In genomic region chr18:58026395-58026794, GRCh38 we compare ENCODE assay signal across 18 cellular contexts.
"Had no signal": no experiment of that assay in that cellular context is flagged by ENCODE, and none has a peak within 500 bp of the region (broad histone marks: within the 10 kb centered on the region; RNA-seq: fewer than 3 reads in every experiment).

No MANE protein-coding gene starts in this region.

- FAIRE-seq: bronchial epithelial cell, endothelial cell of umbilical vein, kidney, urothelium cell line had no signal

- DNase-seq: activated CD4-positive, alpha-beta T cell treated with anti-CD3 and anti-CD28 coated beads for 36 hours; activated CD4-positive, alpha-beta T cell treated with anti-CD3 and anti-CD28 coated beads, Interleukin-2, amount 50 U/mL, for 48 hours; activated gamma-delta T cell treated with Interleukin-2 at 50 U/mL for 16 hours; activated T-cell treated with anti-CD3 and anti-CD28 coated beads for 4 hours; adrenal gland; effector CD8-positive, alpha-beta T cell; kidney; left ventricle myocardium inferior; psoas muscle; right cardiac atrium had no signal

- H3K27me3 ChIP-seq: adrenal gland, esophagus muscularis mucosa, tibial nerve had no signal

- ATAC-seq: activated naive CD4-positive, alpha-beta T cell treated with anti-CD3 and anti-CD28 coated beads, Interleukin-2, amount 50 U/mL, for 72 hours; psoas muscle; right cardiac atrium had no signal

- H3K9me3 Mint-ChIP-seq: activated naive CD4-positive, alpha-beta T cell treated with anti-CD3 and anti-CD28 coated beads, Interleukin-2, amount 50 U/mL, for 72 hours; activated T-helper 1 cell treated with anti-CD3 and anti-CD28 coated beads, Interleukin-12 subunit alpha, Interleukin-12 subunit beta, Interleukin-2, Interleukin-4 antibody, amounts not matched to agents 30 ng/mL and 10 ng/mL and 1 ng/mL, durations not matched to agents 14 hours and 24 hours and 36 hours; stimulated activated naive CD8-positive, alpha-beta T cell treated with anti-CD3 and anti-CD28 coated beads, Interleukin-15, Interleukin-2, amounts not matched to agents 100 ng/mL and 50 ng/mL, for 24 hours had no signal

- H3K4me1 ChIP-seq: adrenal gland, left ventricle myocardium inferior, psoas muscle had no signal

- H3K4me3 ChIP-seq: adrenal gland, esophagus muscularis mucosa, left ventricle myocardium inferior, psoas muscle, tibial nerve had no signal

- H3K27ac ChIP-seq: adrenal gland, esophagus muscularis mucosa, left ventricle myocardium inferior, psoas muscle, tibial nerve had no signal

- H3K27ac Mint-ChIP-seq: activated CD4-positive, alpha-beta T cell treated with anti-CD3 and anti-CD28 coated beads for 36 hours; activated naive CD4-positive, alpha-beta T cell treated with anti-CD3 and anti-CD28 coated beads, Interleukin-2, amount 50 U/mL, for 72 hours; activated T-helper 1 cell treated with anti-CD3 and anti-CD28 coated beads, Interleukin-12 subunit alpha, Interleukin-12 subunit beta, Interleukin-2, Interleukin-4 antibody, amounts not matched to agents 30 ng/mL and 10 ng/mL and 1 ng/mL, durations not matched to agents 14 hours and 24 hours and 36 hours; stimulated activated naive CD8-positive, alpha-beta T cell treated with anti-CD3 and anti-CD28 coated beads, Interleukin-15, Interleukin-2, amounts not matched to agents 100 ng/mL and 50 ng/mL, for 24 hours had no signal

- H3K36me3 Mint-ChIP-seq: activated naive CD4-positive, alpha-beta T cell treated with anti-CD3 and anti-CD28 coated beads, Interleukin-2, amount 50 U/mL, for 72 hours had no signal

- H3K36me3 ChIP-seq: adrenal gland, esophagus muscularis mucosa, left ventricle myocardium inferior, tibial nerve had no signal

- H3K4me3 Mint-ChIP-seq: activated CD4-positive, alpha-beta T cell treated with anti-CD3 and anti-CD28 coated beads for 36 hours; activated T-helper 1 cell treated with anti-CD3 and anti-CD28 coated beads, Interleukin-12 subunit alpha, Interleukin-12 subunit beta, Interleukin-2, Interleukin-4 antibody, amounts not matched to agents 30 ng/mL and 10 ng/mL and 1 ng/mL, durations not matched to agents 14 hours and 24 hours and 36 hours; stimulated activated naive CD8-positive, alpha-beta T cell treated with anti-CD3 and anti-CD28 coated beads, Interleukin-15, Interleukin-2, amounts not matched to agents 100 ng/mL and 50 ng/mL, for 24 hours had no signal

- H3K9me3 ChIP-seq: adrenal gland, esophagus muscularis mucosa, left ventricle myocardium inferior, psoas muscle, tibial nerve had no signal

- H3K4me1 Mint-ChIP-seq: activated CD4-positive, alpha-beta T cell treated with anti-CD3 and anti-CD28 coated beads for 36 hours had no signal
